ENCODE assay signal across 18 cellular contexts in the genomic region with DNA sequence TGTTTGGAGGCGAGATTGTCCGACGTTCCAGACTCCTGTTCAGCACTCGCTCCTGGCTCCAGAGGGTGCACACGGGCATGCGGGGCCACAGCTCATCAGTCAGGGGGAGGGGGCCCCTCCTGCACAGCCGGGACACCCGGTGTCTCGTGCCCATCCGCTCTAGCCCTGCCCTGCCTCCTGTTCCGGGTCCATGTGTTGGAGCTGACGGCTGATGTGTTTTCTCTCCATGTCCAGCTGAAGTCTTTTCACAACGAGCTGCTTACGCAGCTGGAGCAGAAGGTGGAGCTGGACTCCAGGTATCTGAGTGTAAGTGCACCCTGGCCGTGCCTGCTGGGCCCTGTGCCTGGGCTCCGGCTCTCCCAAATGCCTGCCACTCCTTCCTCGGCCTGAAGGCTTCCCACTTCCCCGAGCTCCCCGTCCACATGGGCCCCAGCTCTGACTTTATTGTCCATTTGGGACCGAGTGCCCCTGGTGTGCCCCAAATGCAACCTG. TPM values are rescaled to one million over a fixed set of nuclear protein-coding genes. Genes with fewer than 3 reads are reported as not detected.
A peak's percentile ranks its signal among the peaks of the same experiment; 100 is the strongest.
DNase-seq lines count a peak whose midpoint lies in the region; ATAC-seq, FAIRE-seq and TF ChIP-seq lines count a peak whose summit lies in the region.
"Had no signal": no experiment of that assay in that cellular context is flagged by ENCODE, and none has a peak within 500 bp of the region (broad histone marks: within the 10 kb centered on the region; RNA-seq: fewer than 3 reads in every experiment).

No MANE protein-coding gene starts in this region.

- POLR2A ChIA-PET in A549 (lab: Yijun Ruan, JAX), result no interaction called here

- 84% methylated on average over 19 of the region's 20 CpGs for WGBS in A549 (ENCODE audit: missing lambda C conversion rate)
- 82% methylated on average over 5 of the region's 20 CpGs for WGBS in suprapubic skin

- TF ChIP-seq CTCF in A549 (IDR thresholded peaks at IDR 0.05), result no peak
- TF ChIP-seq CTCF in VCaP (conservative IDR thresholded peaks at IDR 0.05), result no peak
- peak; percentile 41 for TF ChIP-seq CTCF in foreskin keratinocyte (conservative IDR thresholded peaks at IDR 0.05)
- peak in 1 of 2 donors; percentile 4 for TF ChIP-seq CTCF in suprapubic skin (IDR thresholded peaks at IDR 0.05)

- DNase-seq in A549 (ENCODE audit: low read depth in 1 of 2, low spot score in 1 of 2), result no peak
- DNase-seq in foreskin keratinocyte, result no peak
- DNase-seq in suprapubic skin (ENCODE audit: low spot score in 2 of 2), result no peak
- DNase-seq in stimulated activated CD4-positive, alpha-beta T cell treated with anti-CD3 and anti-CD28 coated beads, Interleukin-4, amount 100 ng/mL, for 24 hours, result no peak
- DNase-seq in KBM-7, result no peak
- DNase-seq: DMS 273 treated with DMSO at 0.1 percent for 48 hours, EL, H9, IMR-90, Kasumi-1, MM.1S, NCI-H1105, NCI-H187, NCI-H526 treated with DMSO at 0.1 percent for 48 hours, OCI-M1, SJCRH30 had no signal

- H3K36me3 ChIP-seq in suprapubic skin, result peaks cover 40% of the 10 kb centered on the region
- H3K36me3 ChIP-seq: SJCRH30 had no signal

- H3K4me3 ChIP-seq in A549, result no peak overlapping the region
- peak overlapping the region; percentile 14 for H3K4me3 ChIP-seq in suprapubic skin
- H3K4me3 ChIP-seq: SJCRH30 had no signal

- in situ Hi-C loops in KBM-7 (cut with MboI; ENCODE audit: low pct_unique_long_range_greater_than_20kb, low sequenced_read_pairs), result no loop called here

- no peak for TF ChIP-seq EP300 in A549 (IDR thresholded peaks at IDR 0.05)
- TF ChIP-seq EP300 in suprapubic skin (IDR thresholded peaks at IDR 0.05), result no peak

- CTCF ChIA-PET in A549 (lab: Yijun Ruan, JAX), result interaction anchor here (0.6 to 7.2 kb wide), 5 partner anchors 9 to 554 kb away, joined by 3 to 66 read pairs (median 8); no protein-coding TSS in a partner anchor

- no peak for TF ChIP-seq RAD21 in A549 (conservative IDR thresholded peaks at IDR 0.05 in 1 of 2, IDR thresholded peaks at IDR 0.05 in 1 of 2)

- H3K4me2 ChIP-seq in A549, result no peak overlapping the region

- ATAC-seq in A549, result peak; percentile 16 to 22; a peak in 2 of 6 replicates
- ATAC-seq in foreskin keratinocyte, result no peak
- no peak for ATAC-seq in GM21360 (IDR thresholded peaks at IDR 0.05; ENCODE audit: unreplicated experiment)

- H3K4me1 ChIP-seq in A549 (peaks cover under 1% of the 10 kb centered on the region; the same call in 2 of the 3 replicates), foreskin keratinocyte (peaks cover 25% of the 10 kb centered on the region), suprapubic skin (peaks cover 98% of the 10 kb centered on the region)

- no peak for FAIRE-seq in A549 (lab: Jason Lieb, UNC)

- H3K9me3 ChIP-seq in A549 (no peaks in the 10 kb centered on the region), suprapubic skin (no peaks in the 10 kb centered on the region)
- H3K9me3 ChIP-seq: SJCRH30 had no signal

- H3K27ac ChIP-seq in A549, result no peak overlapping the region
- H3K27ac ChIP-seq in VCaP, result peak overlapping the region; percentile 98
- H3K27ac ChIP-seq in foreskin keratinocyte, result no peak overlapping the region
- H3K27ac ChIP-seq in suprapubic skin, result peak overlapping the region; percentile 84
- H3K27ac ChIP-seq: SJCRH30 had no signal

- TF ChIP-seq POLR2A in A549 (IDR thresholded peaks at IDR 0.05; ENCODE audit: low read length), result no peak
- TF ChIP-seq POLR2A in suprapubic skin (IDR thresholded peaks at IDR 0.05), result no peak

- H3K27me3 ChIP-seq in foreskin keratinocyte (no peaks in the 10 kb centered on the region), suprapubic skin (no peaks in the 10 kb centered on the region)
- H3K27me3 ChIP-seq: SJCRH30 had no signal

TF ChIP-seq in A549, 52 proteins besides CTCF, POLR2A, EP300 and RAD21:
- TF ChIP-seq, protein P1, sequence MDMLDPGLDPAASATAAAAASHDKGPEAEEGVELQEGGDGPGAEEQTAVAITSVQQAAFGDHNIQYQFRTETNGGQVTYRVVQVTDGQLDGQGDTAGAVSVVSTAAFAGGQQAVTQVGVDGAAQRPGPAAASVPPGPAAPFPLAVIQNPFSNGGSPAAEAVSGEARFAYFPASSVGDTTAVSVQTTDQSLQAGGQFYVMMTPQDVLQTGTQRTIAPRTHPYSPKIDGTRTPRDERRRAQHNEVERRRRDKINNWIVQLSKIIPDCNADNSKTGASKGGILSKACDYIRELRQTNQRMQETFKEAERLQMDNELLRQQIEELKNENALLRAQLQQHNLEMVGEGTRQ (IDR thresholded peaks at IDR 0.05), result no peak
- no peak for TF ChIP-seq CBX2 (IDR thresholded peaks at IDR 0.05; ENCODE audit: borderline replicate concordance, low read depth)

RNA-seq across cellular contexts. Expression of gene BAIAP2, which starts 50.5 kb away (rescaled TPM):
- polyA plus RNA-seq in A549 (2011; rRNA removed) (7.1 and 8.6 TPM in 2 replicates), A549 (2017; fragmentation: RNase III; extraction: RNeasy Plus Mini Kit Qiagen cat#74134 plus additional on column Dnase treatment) (23.9 to 30.4 TPM (median 27.5 TPM) in 3 replicates), foreskin keratinocyte (117 and 118 TPM in 2 replicates)
- 15.7 and 21.3 TPM in 2 replicates for polyA plus RNA-seq in A549 (2012; cell fraction: cytosol; rRNA removed)
- polyA plus RNA-seq in A549 (2012; cell fraction: nucleus; rRNA removed), result 44.2 and 62.0 TPM in 2 replicates
- 9.4 and 10.6 TPM in 2 replicates for polyA minus RNA-seq in A549 (2011; rRNA and poly(A)+ RNA removed)
- total RNA-seq in foreskin keratinocyte (104 and 106 TPM in 2 replicates), suprapubic skin (100 to 1,000 TPM; 214 to 283 (median 260) TPM)

Comparison
In these comparisons a context has a peak if more than half of its experiments do, and no peak if none do; other contexts are left out.
1. ATAC-seq: peak in A549 (2 of 2); none in foreskin keratinocyte (single experiment) and GM21360 (single experiment).
2. H3K27ac ChIP-seq: peak in VCaP (single experiment) and suprapubic skin (single experiment); none in A549 (0 of 2) and foreskin keratinocyte (single experiment).